1 cellular context compared by ENCODE assay signal in the genomic region with DNA sequence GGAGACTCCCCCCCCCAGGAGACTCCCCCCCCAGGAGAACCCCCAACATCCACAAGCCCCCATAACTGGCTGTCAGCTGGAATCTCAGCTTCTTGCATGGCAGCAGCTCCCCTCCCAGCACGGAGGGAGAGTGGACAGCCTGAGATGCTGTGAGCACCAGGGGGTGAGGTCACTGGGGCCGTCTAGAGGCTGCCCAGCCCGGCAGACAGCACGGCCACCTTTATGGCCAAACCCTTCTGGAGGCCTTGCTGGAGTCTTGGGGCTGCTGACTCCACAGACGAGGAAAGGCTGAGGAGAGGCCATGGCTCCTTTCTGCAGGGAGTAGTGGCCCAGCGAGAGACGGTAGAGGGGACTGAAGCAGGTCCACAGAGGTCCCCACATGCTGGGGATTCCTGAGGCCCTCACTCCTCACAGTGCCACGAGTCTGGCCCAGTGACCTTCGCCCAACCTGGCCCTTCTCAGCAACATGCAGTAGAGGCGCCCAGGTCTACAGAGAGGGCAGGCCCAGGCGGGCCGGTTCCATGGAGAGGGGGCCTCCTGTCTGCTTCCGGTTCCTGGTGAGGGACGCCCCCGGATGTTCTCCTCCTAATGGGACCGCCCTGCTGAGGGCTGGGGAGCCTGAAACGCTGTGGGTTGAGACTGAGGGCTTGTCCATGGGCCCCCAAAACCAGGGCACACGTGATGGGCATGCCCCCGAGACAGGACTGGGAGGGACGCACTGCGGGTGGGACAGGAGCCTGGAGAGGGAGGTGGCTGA.
TF ChIP-seq lines count a peak whose summit lies in the region.

No MANE protein-coding gene starts in this region.

TF ChIP-seq in A549, 52 proteins besides CTCF, POLR2A, EP300 and RAD21 (continued from another document):
- TF ChIP-seq, protein P1, sequence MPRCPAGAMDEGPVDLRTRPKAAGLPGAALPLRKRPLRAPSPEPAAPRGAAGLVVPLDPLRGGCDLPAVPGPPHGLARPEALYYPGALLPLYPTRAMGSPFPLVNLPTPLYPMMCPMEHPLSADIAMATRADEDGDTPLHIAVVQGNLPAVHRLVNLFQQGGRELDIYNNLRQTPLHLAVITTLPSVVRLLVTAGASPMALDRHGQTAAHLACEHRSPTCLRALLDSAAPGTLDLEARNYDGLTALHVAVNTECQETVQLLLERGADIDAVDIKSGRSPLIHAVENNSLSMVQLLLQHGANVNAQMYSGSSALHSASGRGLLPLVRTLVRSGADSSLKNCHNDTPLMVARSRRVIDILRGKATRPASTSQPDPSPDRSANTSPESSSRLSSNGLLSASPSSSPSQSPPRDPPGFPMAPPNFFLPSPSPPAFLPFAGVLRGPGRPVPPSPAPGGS (IDR thresholded peaks at IDR 0.05), result no peak
- no peak for TF ChIP-seq SREBF2 (IDR thresholded peaks at IDR 0.05)
- TF ChIP-seq, protein P2, sequence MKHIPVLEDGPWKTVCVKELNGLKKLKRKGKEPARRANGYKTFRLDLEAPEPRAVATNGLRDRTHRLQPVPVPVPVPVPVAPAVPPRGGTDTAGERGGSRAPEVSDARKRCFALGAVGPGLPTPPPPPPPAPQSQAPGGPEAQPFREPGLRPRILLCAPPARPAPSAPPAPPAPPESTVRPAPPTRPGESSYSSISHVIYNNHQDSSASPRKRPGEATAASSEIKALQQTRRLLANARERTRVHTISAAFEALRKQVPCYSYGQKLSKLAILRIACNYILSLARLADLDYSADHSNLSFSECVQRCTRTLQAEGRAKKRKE (CRISPR knock-in tag; IDR thresholded peaks at IDR 0.05; ENCODE audit: low read depth), result no peak
TF ChIP-seq in A549: peak in this region for 0.
